Comparison of ENCODE assay signal across 2 cellular contexts in genomic region chr1:110347182-110347893, GRCh38.
TF ChIP-seq lines count a peak whose summit lies in the region.

No MANE protein-coding gene starts in this region.

TF ChIP-seq in HEK293, 187 proteins besides CTCF, POLR2A, EP300 and RAD21 (continues in another document):
- TF ChIP-seq ZBTB17 (tag by site-specific recombination; IDR thresholded peaks at IDR 0.05), result peak; percentile 51
- TF ChIP-seq, protein P1, sequence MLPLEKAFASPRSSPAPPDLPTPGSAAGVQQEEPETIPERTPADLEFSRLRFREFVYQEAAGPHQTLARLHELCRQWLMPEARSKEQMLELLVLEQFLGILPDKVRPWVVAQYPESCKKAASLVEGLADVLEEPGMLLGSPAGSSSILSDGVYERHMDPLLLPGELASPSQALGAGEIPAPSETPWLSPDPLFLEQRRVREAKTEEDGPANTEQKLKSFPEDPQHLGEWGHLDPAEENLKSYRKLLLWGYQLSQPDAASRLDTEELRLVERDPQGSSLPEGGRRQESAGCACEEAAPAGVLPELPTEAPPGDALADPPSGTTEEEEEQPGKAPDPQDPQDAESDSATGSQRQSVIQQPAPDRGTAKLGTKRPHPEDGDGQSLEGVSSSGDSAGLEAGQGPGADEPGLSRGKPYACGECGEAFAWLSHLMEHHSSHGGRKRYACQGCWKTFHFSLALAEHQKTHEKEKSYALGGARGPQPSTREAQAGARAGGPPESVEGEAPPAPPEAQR (tag by site-specific recombination; IDR thresholded peaks at IDR 0.05), result no peak
- no peak for TF ChIP-seq ZNF473 (tag by site-specific recombination; IDR thresholded peaks at IDR 0.05)
- TF ChIP-seq ZNF394 (tag by site-specific recombination; IDR thresholded peaks at IDR 0.05; ENCODE audit: borderline replicate concordance), result no peak
- TF ChIP-seq ZNF140 (tag by site-specific recombination; IDR thresholded peaks at IDR 0.05), result no peak
- TF ChIP-seq, protein P2, sequence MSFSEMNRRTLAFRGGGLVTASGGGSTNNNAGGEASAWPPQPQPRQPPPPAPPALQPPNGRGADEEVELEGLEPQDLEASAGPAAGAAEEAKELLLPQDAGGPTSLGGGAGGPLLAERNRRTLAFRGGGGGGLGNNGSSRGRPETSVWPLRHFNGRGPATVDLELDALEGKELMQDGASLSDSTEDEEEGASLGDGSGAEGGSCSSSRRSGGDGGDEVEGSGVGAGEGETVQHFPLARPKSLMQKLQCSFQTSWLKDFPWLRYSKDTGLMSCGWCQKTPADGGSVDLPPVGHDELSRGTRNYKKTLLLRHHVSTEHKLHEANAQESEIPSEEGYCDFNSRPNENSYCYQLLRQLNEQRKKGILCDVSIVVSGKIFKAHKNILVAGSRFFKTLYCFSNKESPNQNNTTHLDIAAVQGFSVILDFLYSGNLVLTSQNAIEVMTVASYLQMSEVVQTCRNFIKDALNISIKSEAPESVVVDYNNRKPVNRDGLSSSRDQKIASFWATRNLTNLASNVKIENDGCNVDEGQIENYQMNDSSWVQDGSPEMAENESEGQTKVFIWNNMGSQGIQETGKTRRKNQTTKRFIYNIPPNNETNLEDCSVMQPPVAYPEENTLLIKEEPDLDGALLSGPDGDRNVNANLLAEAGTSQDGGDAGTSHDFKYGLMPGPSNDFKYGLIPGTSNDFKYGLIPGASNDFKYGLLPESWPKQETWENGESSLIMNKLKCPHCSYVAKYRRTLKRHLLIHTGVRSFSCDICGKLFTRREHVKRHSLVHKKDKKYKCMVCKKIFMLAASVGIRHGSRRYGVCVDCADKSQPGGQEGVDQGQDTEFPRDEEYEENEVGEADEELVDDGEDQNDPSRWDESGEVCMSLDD (tag by site-specific recombination; IDR thresholded peaks at IDR 0.05), result no peak
- no peak for TF ChIP-seq ZBTB8A (tag by site-specific recombination; IDR thresholded peaks at IDR 0.05)
- no peak for TF ChIP-seq ZNF701 (tag by site-specific recombination; IDR thresholded peaks at IDR 0.05)
- TF ChIP-seq ZNF280C (tag by site-specific recombination; IDR thresholded peaks at IDR 0.05), result no peak
- peak; percentile 38 for TF ChIP-seq ZNF341 (tag by site-specific recombination; IDR thresholded peaks at IDR 0.05; ENCODE audit: low read depth)
- TF ChIP-seq ZNF645 (tag by site-specific recombination; IDR thresholded peaks at IDR 0.05), result no peak
- no peak for TF ChIP-seq GLIS2 (tag by site-specific recombination; IDR thresholded peaks at IDR 0.05)
- TF ChIP-seq MYNN (tag by site-specific recombination; IDR thresholded peaks at IDR 0.05; ENCODE audit: borderline replicate concordance), result no peak
- 0 out of 2 replicates have a peak, but pooled peaks have one; percentile 14 for TF ChIP-seq ZNF449 (tag by site-specific recombination; IDR thresholded peaks at IDR 0.05)
- no peak for TF ChIP-seq ZNF37A (tag by site-specific recombination; IDR thresholded peaks at IDR 0.05)
- TF ChIP-seq SETDB1 (IDR thresholded peaks at IDR 0.05; ENCODE audit: insufficient read length, low read length), result no peak
- no peak for TF ChIP-seq ZNF555 (tag by site-specific recombination; conservative IDR thresholded peaks at IDR 0.05)
- TF ChIP-seq ZNF600 (tag by site-specific recombination; IDR thresholded peaks at IDR 0.05), result peak; percentile 8; the same call in 1 of the 2 replicates
- TF ChIP-seq ZNF174 (tag by site-specific recombination; IDR thresholded peaks at IDR 0.05), result no peak
- no peak for TF ChIP-seq ZNF548 (tag by site-specific recombination; IDR thresholded peaks at IDR 0.05)
- no peak for TF ChIP-seq ZNF335 (tag by site-specific recombination; conservative IDR thresholded peaks at IDR 0.05)
- no peak for TF ChIP-seq ZNF623 (tag by site-specific recombination; IDR thresholded peaks at IDR 0.05)
- no peak for TF ChIP-seq ZNF366 (tag by site-specific recombination; conservative IDR thresholded peaks at IDR 0.05)
- no peak for TF ChIP-seq ZNF155 (tag by site-specific recombination; IDR thresholded peaks at IDR 0.05)
- TF ChIP-seq TRIM28 (IDR thresholded peaks at IDR 0.05; ENCODE audit: borderline replicate concordance, low read length), result peak; percentile 50; the same call in 1 of the 2 replicates

TF ChIP-seq in GM12878, 131 proteins besides CTCF, POLR2A, EP300 and RAD21 (continues in another document):
- TF ChIP-seq NR2F1 (conservative IDR thresholded peaks at IDR 0.05) (peak; percentile 64), RUNX3 (IDR thresholded peaks at IDR 0.05; ENCODE audit: low read length) (no peak), ZBED1 (IDR thresholded peaks at IDR 0.05; ENCODE audit: borderline replicate concordance) (no peak), KDM1A (IDR thresholded peaks at IDR 0.05; ENCODE audit: borderline replicate concordance) (no peak), HDAC2 (IDR thresholded peaks at IDR 0.05) (no peak), TCF12 (IDR thresholded peaks at IDR 0.05; ENCODE audit: low read depth, low read length) (no peak), HDGF (IDR thresholded peaks at IDR 0.05) (no peak), PRDM15 (CRISPR knock-in tag; IDR thresholded peaks at IDR 0.05) (no peak), MAX (IDR thresholded peaks at IDR 0.05; ENCODE audit: low read depth, low read length) (no peak), SMARCA5 (IDR thresholded peaks at IDR 0.05) (no peak), PML (IDR thresholded peaks at IDR 0.05; ENCODE audit: low read length) (no peak), NRF1 (conservative IDR thresholded peaks at IDR 0.05; ENCODE audit: low read depth, low read length) (no peak), BRCA1 (IDR thresholded peaks at IDR 0.05; ENCODE audit: low read depth, low read length) (no peak), CBFB (IDR thresholded peaks at IDR 0.05; ENCODE audit: low read depth) (no peak), SMAD1 (IDR thresholded peaks at IDR 0.05; ENCODE audit: low read depth, partially characterized antibody) (no peak), IRF4 (IDR thresholded peaks at IDR 0.05; ENCODE audit: low read depth, low read length) (no peak), DPF2 (IDR thresholded peaks at IDR 0.05) (no peak), ZNF24 (IDR thresholded peaks at IDR 0.05) (no peak), ESRRA (IDR thresholded peaks at IDR 0.05; ENCODE audit: low read length) (no peak), NFXL1 (IDR thresholded peaks at IDR 0.05; ENCODE audit: borderline replicate concordance) (no peak), PAX5 (IDR thresholded peaks at IDR 0.05; ENCODE audit: borderline replicate concordance, low read depth, low read length) (peak; percentile 100), EED (IDR thresholded peaks at IDR 0.05; ENCODE audit: low read depth) (no peak), ZNF274 (IDR thresholded peaks at IDR 0.05; ENCODE audit: insufficient read depth, insufficient read length) (no peak), BACH1 (IDR thresholded peaks at IDR 0.05; ENCODE audit: borderline replicate concordance) (no peak), LARP7 (IDR thresholded peaks at IDR 0.05) (no peak), BHLHE40 (IDR thresholded peaks at IDR 0.05; ENCODE audit: borderline replicate concordance in 1 of 2, low read depth in 2 of 2, low read length in 1 of 2) (no peak), ASH2L (IDR thresholded peaks at IDR 0.05; ENCODE audit: borderline replicate concordance, low read depth) (no peak), POU2F2 (IDR thresholded peaks at IDR 0.05; ENCODE audit: borderline replicate concordance, low read depth, low read length) (no peak), TBL1XR1 (IDR thresholded peaks at IDR 0.05; ENCODE audit: low read depth, low read length) (no peak)
- TF ChIP-seq, protein P3, sequence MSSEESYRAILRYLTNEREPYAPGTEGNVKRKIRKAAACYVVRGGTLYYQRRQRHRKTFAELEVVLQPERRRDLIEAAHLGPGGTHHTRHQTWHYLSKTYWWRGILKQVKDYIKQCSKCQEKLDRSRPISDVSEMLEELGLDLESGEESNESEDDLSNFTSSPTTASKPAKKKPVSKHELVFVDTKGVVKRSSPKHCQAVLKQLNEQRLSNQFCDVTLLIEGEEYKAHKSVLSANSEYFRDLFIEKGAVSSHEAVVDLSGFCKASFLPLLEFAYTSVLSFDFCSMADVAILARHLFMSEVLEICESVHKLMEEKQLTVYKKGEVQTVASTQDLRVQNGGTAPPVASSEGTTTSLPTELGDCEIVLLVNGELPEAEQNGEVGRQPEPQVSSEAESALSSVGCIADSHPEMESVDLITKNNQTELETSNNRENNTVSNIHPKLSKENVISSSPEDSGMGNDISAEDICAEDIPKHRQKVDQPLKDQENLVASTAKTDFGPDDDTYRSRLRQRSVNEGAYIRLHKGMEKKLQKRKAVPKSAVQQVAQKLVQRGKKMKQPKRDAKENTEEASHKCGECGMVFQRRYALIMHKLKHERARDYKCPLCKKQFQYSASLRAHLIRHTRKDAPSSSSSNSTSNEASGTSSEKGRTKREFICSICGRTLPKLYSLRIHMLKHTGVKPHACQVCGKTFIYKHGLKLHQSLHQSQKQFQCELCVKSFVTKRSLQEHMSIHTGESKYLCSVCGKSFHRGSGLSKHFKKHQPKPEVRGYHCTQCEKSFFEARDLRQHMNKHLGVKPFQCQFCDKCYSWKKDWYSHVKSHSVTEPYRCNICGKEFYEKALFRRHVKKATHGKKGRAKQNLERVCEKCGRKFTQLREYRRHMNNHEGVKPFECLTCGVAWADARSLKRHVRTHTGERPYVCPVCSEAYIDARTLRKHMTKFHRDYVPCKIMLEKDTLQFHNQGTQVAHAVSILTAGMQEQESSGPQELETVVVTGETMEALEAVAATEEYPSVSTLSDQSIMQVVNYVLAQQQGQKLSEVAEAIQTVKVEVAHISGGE (CRISPR knock-in tag; IDR thresholded peaks at IDR 0.05), result no peak
- TF ChIP-seq, protein P4, sequence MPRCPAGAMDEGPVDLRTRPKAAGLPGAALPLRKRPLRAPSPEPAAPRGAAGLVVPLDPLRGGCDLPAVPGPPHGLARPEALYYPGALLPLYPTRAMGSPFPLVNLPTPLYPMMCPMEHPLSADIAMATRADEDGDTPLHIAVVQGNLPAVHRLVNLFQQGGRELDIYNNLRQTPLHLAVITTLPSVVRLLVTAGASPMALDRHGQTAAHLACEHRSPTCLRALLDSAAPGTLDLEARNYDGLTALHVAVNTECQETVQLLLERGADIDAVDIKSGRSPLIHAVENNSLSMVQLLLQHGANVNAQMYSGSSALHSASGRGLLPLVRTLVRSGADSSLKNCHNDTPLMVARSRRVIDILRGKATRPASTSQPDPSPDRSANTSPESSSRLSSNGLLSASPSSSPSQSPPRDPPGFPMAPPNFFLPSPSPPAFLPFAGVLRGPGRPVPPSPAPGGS (IDR thresholded peaks at IDR 0.05; ENCODE audit: borderline replicate concordance, insufficient read depth, low read depth, low read length, poor library complexity, severe bottlenecking), result no peak
- TF ChIP-seq, protein P5, sequence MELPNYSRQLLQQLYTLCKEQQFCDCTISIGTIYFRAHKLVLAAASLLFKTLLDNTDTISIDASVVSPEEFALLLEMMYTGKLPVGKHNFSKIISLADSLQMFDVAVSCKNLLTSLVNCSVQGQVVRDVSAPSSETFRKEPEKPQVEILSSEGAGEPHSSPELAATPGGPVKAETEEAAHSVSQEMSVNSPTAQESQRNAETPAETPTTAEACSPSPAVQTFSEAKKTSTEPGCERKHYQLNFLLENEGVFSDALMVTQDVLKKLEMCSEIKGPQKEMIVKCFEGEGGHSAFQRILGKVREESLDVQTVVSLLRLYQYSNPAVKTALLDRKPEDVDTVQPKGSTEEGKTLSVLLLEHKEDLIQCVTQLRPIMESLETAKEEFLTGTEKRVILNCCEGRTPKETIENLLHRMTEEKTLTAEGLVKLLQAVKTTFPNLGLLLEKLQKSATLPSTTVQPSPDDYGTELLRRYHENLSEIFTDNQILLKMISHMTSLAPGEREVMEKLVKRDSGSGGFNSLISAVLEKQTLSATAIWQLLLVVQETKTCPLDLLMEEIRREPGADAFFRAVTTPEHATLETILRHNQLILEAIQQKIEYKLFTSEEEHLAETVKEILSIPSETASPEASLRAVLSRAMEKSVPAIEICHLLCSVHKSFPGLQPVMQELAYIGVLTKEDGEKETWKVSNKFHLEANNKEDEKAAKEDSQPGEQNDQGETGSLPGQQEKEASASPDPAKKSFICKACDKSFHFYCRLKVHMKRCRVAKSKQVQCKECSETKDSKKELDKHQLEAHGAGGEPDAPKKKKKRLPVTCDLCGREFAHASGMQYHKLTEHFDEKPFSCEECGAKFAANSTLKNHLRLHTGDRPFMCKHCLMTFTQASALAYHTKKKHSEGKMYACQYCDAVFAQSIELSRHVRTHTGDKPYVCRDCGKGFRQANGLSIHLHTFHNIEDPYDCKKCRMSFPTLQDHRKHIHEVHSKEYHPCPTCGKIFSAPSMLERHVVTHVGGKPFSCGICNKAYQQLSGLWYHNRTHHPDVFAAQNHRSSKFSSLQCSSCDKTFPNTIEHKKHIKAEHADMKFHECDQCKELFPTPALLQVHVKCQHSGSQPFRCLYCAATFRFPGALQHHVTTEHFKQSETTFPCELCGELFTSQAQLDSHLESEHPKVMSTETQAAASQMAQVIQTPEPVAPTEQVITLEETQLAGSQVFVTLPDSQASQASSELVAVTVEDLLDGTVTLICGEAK (IDR thresholded peaks at IDR 0.05; ENCODE audit: borderline replicate concordance), result no peak
